In the genomic region with DNA sequence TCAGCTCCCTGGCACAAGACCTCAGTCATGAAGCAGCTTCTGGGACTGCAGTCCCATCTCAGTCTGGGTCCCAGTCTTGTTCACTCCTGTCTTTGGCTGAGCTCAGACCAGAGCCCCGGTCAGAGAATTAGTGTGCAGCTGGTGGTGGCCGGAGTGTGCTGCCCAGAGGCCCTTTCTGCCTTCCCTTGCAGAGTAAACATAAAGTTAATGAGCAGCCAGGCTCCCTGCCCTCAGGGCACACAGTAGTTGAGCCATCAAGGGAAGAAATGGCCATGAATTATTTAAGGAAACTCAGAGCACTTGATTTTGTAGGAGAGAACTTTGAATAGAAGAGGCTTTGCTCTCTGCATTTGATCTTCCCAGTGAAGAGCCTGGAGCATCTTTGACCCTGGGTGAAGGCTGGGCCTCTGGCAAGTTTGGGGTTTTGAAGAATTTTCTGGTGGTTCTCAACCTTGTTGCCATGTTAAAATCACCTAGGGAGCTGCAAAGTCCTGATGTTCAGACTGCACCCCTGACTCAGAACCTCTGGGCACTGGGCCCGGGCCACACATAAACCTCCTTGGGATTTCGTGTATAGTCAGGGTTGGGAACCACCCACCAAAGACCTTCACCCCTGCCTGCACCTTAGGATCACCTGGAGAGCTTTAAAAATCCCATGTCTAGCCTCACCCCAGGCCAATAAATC, we compare ENCODE assay signal across 8 cellular contexts. TPM values are rescaled to one million over a fixed set of nuclear protein-coding genes. Genes with fewer than 3 reads are reported as not detected.
A peak's percentile ranks its signal among the peaks of the same experiment; 100 is the strongest.
DNase-seq lines count a peak whose midpoint lies in the region; ATAC-seq, FAIRE-seq and TF ChIP-seq lines count a peak whose summit lies in the region.
"Had no signal": no experiment of that assay in that cellular context is flagged by ENCODE, and none has a peak within 500 bp of the region (broad histone marks: within the 10 kb centered on the region; RNA-seq: fewer than 3 reads in every experiment).

No MANE protein-coding gene starts in this region.

- H3K36me3 Mint-ChIP-seq in effector memory CD8-positive, alpha-beta T cell (ENCODE audit: insufficient read depth): peaks cover 3% of the 10 kb centered on the region
- no peaks in the 10 kb centered on the region for H3K36me3 Mint-ChIP-seq in neural progenitor cell

- H4K20me1 ChIP-seq in neural progenitor cell (ENCODE audit: low read depth): no peaks in the 10 kb centered on the region

- no peaks in the 10 kb centered on the region for H3K9me3 Mint-ChIP-seq in effector memory CD8-positive, alpha-beta T cell
- no peaks in the 10 kb centered on the region for H3K9me3 Mint-ChIP-seq in neural progenitor cell

- peaks cover 42% of the 10 kb centered on the region for H3K4me1 ChIP-seq in neural progenitor cell
- H3K4me1 ChIP-seq in aorta (ENCODE audit: control insufficient read depth in 1 of 2, insufficient read depth in 2 of 2, low read length in 2 of 2): no peaks in the 10 kb centered on the region

- H3K9me3 ChIP-seq in neural progenitor cell (ENCODE audit: low read depth) (no peaks in the 10 kb centered on the region), aorta (ENCODE audit: control insufficient read depth, low read length) (no peaks in the 10 kb centered on the region)

- no peaks in the 10 kb centered on the region for H3K27me3 ChIP-seq in neural progenitor cell
- no peaks in the 10 kb centered on the region for H3K27me3 ChIP-seq in aorta (ENCODE audit: control insufficient read depth in 1 of 2, insufficient read depth in 2 of 2, low read length in 1 of 2)

- FAIRE-seq in HTR-8/SVneo (lab: Jason Lieb, UNC): no peak

- ATAC-seq in effector memory CD8-positive, alpha-beta T cell (replicated peaks): no peak
- ATAC-seq in aorta (ENCODE audit: low FRiP score): no peak

- WGBS in aorta, 2 donors: 88 to 90% methylated on average over 4 of the region's 4 CpGs

- DNase-seq in Caki2 (ENCODE audit: low read depth) (peak; percentile 81), HTR-8/SVneo (ENCODE audit: insufficient read length, low spot score) (peak; percentile 40), neural progenitor cell (ENCODE audit: low spot score) (no peak), aorta (no peak), iPS-NIHi7 (ENCODE audit: extremely low spot score) (no peak), foreskin melanocyte (no peak)
- no peak for DNase-seq in effector memory CD8-positive, alpha-beta T cell
- DNase-seq: stimulated activated CD4-positive, alpha-beta T cell treated with anti-CD3 and anti-CD28 coated beads, Interleukin-1b, Interleukin-23, amount 100 ng/mL, for 48 hours had no signal

- peak overlapping the region; percentile 88 to 92 for H3K27ac Mint-ChIP-seq in effector memory CD8-positive, alpha-beta T cell
- H3K27ac Mint-ChIP-seq in neural progenitor cell: peak overlapping the region; percentile 78

- no peaks in the 10 kb centered on the region for H3K27me3 Mint-ChIP-seq in effector memory CD8-positive, alpha-beta T cell
- peaks cover 11% of the 10 kb centered on the region for H3K27me3 Mint-ChIP-seq in neural progenitor cell (ENCODE audit: insufficient read depth, low read depth)

- peaks cover 28 to 32% of the 10 kb centered on the region in 2 donors for H3K4me1 Mint-ChIP-seq in effector memory CD8-positive, alpha-beta T cell (ENCODE audit: low read depth in 2 of 2)
- H3K4me1 Mint-ChIP-seq in neural progenitor cell: peaks cover 58% of the 10 kb centered on the region

- H3K4me2 ChIP-seq in neural progenitor cell: no peak overlapping the region

- H3K79me2 ChIP-seq in neural progenitor cell (ENCODE audit: low read depth): no peaks in the 10 kb centered on the region

- H3K27ac ChIP-seq in neural progenitor cell: peak overlapping the region; percentile 1
- H3K27ac ChIP-seq in aorta (ENCODE audit: low read depth in 1 of 2, low read length in 2 of 2): no peak overlapping the region

- no peak for TF ChIP-seq CTCF in neural progenitor cell (IDR thresholded peaks at IDR 0.05)

- in situ Hi-C loops in Caki2 (cut with HindIII; ENCODE audit: low pct_unique_long_range_greater_than_20kb, low sequenced_read_pairs): no loop called here

- peak overlapping the region; percentile 70 to 85 for H3K4me3 Mint-ChIP-seq in effector memory CD8-positive, alpha-beta T cell
- H3K4me3 Mint-ChIP-seq in neural progenitor cell: no peak overlapping the region

- H3K36me3 ChIP-seq in neural progenitor cell (no peaks in the 10 kb centered on the region), aorta (ENCODE audit: control insufficient read depth in 1 of 2, insufficient read depth in 2 of 2, low read length in 1 of 2) (no peaks in the 10 kb centered on the region)

- peaks cover 21% of the 10 kb centered on the region for H3F3A ChIP-seq in neural progenitor cell (ENCODE audit: low read depth)

- H3K9ac ChIP-seq in neural progenitor cell: no peak overlapping the region

- intact Hi-C loops in aorta (cut with DNase I): no loop called here

- no peak overlapping the region for H2AFZ ChIP-seq in neural progenitor cell (replicated peaks)

- no peak overlapping the region for H3K4me3 ChIP-seq in neural progenitor cell
- H3K4me3 ChIP-seq in aorta (ENCODE audit: low read length in 2 of 2): no peak overlapping the region

RNA-seq across cellular contexts. Expression of a gene that starts 26.4 kb away (rescaled TPM):
- total RNA-seq in Caki2 (2014; rRNA removed; shearing (Covaris generic); ENCODE audit: low replicate concordance): 13.8 and 16.9 TPM in 2 replicates
- 24.9 and 50.4 TPM in 2 replicates for total RNA-seq in neural progenitor cell (ENCODE audit: low replicate concordance)
- total RNA-seq in aorta: 10 to 100 TPM; 68.0 to 79.4 TPM
- 10 to 100 TPM; 13.1 to 36.9 TPM for polyA plus RNA-seq in aorta

RNA-seq across cellular contexts. Expression of a gene that starts 46.2 kb away (rescaled TPM):
- total RNA-seq in Caki2 (2014; rRNA removed; shearing (Covaris generic); ENCODE audit: low replicate concordance): 12.3 and 16.3 TPM in 2 replicates
- total RNA-seq in neural progenitor cell (ENCODE audit: low replicate concordance) (20.7 and 31.2 TPM in 2 replicates), aorta (10 to 100 TPM; 54.0 to 59.6 TPM)
- polyA plus RNA-seq in aorta: 10 to 100 TPM; 52.2 to 72.3 TPM

Comparison
In these comparisons a context has a peak if more than half of its experiments do, and no peak if none do; other contexts are left out.
1. DNase-seq: peak in Caki2 (single experiment) and HTR-8/SVneo (single experiment); none in effector memory CD8-positive, alpha-beta T cell (0 of 3), neural progenitor cell (single experiment), aorta (0 of 2), iPS-NIHi7 (single experiment) and foreskin melanocyte (single experiment).